In genomic region chr12:104733717-104734175, GRCh38 we compare ENCODE assay signal across 11 cellular contexts.
A peak's percentile ranks its signal among the peaks of the same experiment; 100 is the strongest.
DNase-seq lines count a peak whose midpoint lies in the region; ATAC-seq and TF ChIP-seq lines count a peak whose summit lies in the region.
"Had no signal": no experiment of that assay in that cellular context is flagged by ENCODE, and none has a peak within 500 bp of the region (broad histone marks: within the 10 kb centered on the region; RNA-seq: fewer than 3 reads in every experiment).

No MANE protein-coding gene starts in this region.

- H3K4me1 Mint-ChIP-seq in central memory CD8-positive, alpha-beta T cell: peaks cover 84% of the 10 kb centered on the region

- 72 to 81% (median 77%) methylated on average over 6 of the region's 6 CpGs for WGBS in heart left ventricle, 4 donors

- H3K4me3 Mint-ChIP-seq in central memory CD8-positive, alpha-beta T cell: no peak overlapping the region

- H3K4me1 ChIP-seq in heart left ventricle (peaks cover 0 to 24% (median 0%) of the 10 kb centered on the region in 12 donors), upper lobe of right lung (peaks cover 23% of the 10 kb centered on the region)
- H3K4me1 ChIP-seq: SJSA1 had no signal

- H3K4me3 ChIP-seq in heart left ventricle: no peak overlapping the region
- no peak overlapping the region for H3K4me3 ChIP-seq in NB4 (ENCODE audit: low read depth, low read length)
- no peak overlapping the region for H3K4me3 ChIP-seq in upper lobe of right lung
- H3K4me3 ChIP-seq: SJSA1 had no signal

- ATAC-seq in heart left ventricle (peak in 3 of 4 donors; percentile 40 to 50 (median 42)), upper lobe of right lung (peak; percentile 34), HG02610 (IDR thresholded peaks at IDR 0.05; ENCODE audit: unreplicated experiment) (no peak), GM18858 (IDR thresholded peaks at IDR 0.05; ENCODE audit: unreplicated experiment) (no peak)
- ATAC-seq in central memory CD8-positive, alpha-beta T cell (replicated peaks; ENCODE audit: extremely low read depth, poor library complexity, severe bottlenecking): peak; percentile 51

- no peak for DNase-seq in heart left ventricle
- no peak for DNase-seq in cardiac septum (ENCODE audit: low spot score)
- peak; percentile 62 for DNase-seq in NB4 (ENCODE audit: low read depth)
- no peak for DNase-seq in central memory CD8-positive, alpha-beta T cell (ENCODE audit: low spot score in 2 of 2)
- DNase-seq in upper lobe of right lung: peak; percentile 67
- DNase-seq in NOMO-1 treated with DMSO at 0.1 percent for 48 hours (lab: John Stamatoyannopoulos, UW; ENCODE audit: unreplicated experiment): no peak
- DNase-seq: caudate nucleus, kidney had no signal

- TF ChIP-seq CTCF in heart left ventricle (IDR thresholded peaks at IDR 0.05): peak in 5 of 12 donors; percentile 21 to 31 (median 27)
- peak; percentile 27 for TF ChIP-seq CTCF in NB4 (IDR thresholded peaks at IDR 0.05; ENCODE audit: low read depth, low read length)
- peak; percentile 16 for TF ChIP-seq CTCF in upper lobe of right lung (IDR thresholded peaks at IDR 0.05)

- H3K36me3 Mint-ChIP-seq in central memory CD8-positive, alpha-beta T cell (ENCODE audit: insufficient read depth): peaks cover 34% of the 10 kb centered on the region

- intact Hi-C loops in heart left ventricle (cut with DNase I): loop anchor here in 2 of 10 donors (10.0 kb wide), 2 partner anchors 111 to 321 kb away; no protein-coding TSS in a partner anchor
- intact Hi-C loops in cardiac septum (cut with DNase I): no loop called here
- intact Hi-C loops in upper lobe of right lung (cut with DNase I): no loop called here

- H3K27ac Mint-ChIP-seq in central memory CD8-positive, alpha-beta T cell (ENCODE audit: low read depth): no peak overlapping the region

- TF ChIP-seq POLR2A in heart left ventricle (IDR thresholded peaks at IDR 0.05) (no peak), NB4 (IDR thresholded peaks at IDR 0.05; ENCODE audit: extremely low read depth, insufficient read length) (no peak)

- H3K27me3 ChIP-seq in heart left ventricle: no peaks in the 10 kb centered on the region
- no peaks in the 10 kb centered on the region for H3K27me3 ChIP-seq in upper lobe of right lung
- H3K27me3 ChIP-seq: SJSA1 had no signal

- H3K27ac ChIP-seq in heart left ventricle: no peak overlapping the region
- H3K27ac ChIP-seq in upper lobe of right lung: no peak overlapping the region
- H3K27ac ChIP-seq: SJSA1 had no signal

- no peaks in the 10 kb centered on the region for H3K36me3 ChIP-seq in heart left ventricle
- H3K36me3 ChIP-seq in upper lobe of right lung: no peaks in the 10 kb centered on the region
- H3K36me3 ChIP-seq: SJSA1 had no signal

- no peaks in the 10 kb centered on the region for H3K9me3 ChIP-seq in heart left ventricle
- no peaks in the 10 kb centered on the region for H3K9me3 ChIP-seq in upper lobe of right lung
- H3K9me3 ChIP-seq: SJSA1 had no signal

- H3K27me3 Mint-ChIP-seq in central memory CD8-positive, alpha-beta T cell: no peaks in the 10 kb centered on the region

- H3K9me3 Mint-ChIP-seq in central memory CD8-positive, alpha-beta T cell: no peaks in the 10 kb centered on the region

Comparison
In these comparisons a context has a peak if more than half of its experiments do, and no peak if none do; other contexts are left out.
1. ATAC-seq: peak in heart left ventricle (3 of 4), central memory CD8-positive, alpha-beta T cell (single experiment) and upper lobe of right lung (single experiment); none in HG02610 (single experiment) and GM18858 (single experiment).
2. DNase-seq: peak in NB4 (single experiment) and upper lobe of right lung (single experiment); none in heart left ventricle (0 of 5), cardiac septum (single experiment), central memory CD8-positive, alpha-beta T cell (0 of 2) and NOMO-1 treated with DMSO at 0.1 percent for 48 hours (single experiment).